Comparison of ENCODE assay signal across 10 cellular contexts in the genomic region with DNA sequence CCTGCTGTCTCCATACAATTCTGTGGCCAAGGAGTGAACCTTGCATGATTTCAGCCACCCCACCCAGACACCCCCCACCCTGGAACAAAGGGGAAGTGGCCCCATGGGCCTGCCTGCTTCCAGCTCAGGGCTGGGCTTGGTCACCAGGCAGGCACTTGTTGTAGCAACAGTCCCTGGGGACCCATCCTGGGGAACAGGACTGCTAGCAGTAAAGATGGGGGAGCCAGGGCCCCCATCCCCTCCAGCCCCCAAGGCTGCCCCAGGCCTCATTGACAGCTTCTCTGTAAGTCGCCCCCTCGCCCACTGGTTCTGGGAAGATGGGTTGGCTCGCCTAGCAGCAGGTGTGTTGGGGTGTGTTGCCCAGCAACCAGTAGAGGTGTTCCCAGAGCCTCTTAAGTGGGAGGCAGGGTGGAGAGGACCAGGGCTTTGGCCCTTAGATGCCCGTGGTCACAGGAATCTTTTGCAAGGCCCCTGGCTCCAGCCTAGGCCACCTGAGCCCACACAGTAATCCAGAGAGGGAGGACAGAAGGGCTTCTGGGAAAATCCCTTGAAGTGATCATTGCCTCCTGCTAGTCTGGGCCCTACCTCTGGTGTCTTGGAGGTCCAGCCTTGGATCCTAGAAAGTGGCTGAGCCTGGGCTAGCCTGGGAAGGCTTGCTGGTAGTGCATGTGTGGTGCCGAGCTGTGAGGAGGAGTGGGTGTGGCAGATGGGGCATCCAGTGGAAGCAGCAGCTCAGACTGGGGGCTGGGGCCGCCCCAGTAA. TPM values are rescaled to one million over a fixed set of nuclear protein-coding genes. Genes with fewer than 3 reads are reported as not detected.
DNase-seq lines count a peak whose midpoint lies in the region; ATAC-seq, FAIRE-seq and TF ChIP-seq lines count a peak whose summit lies in the region.
"Had no signal": no experiment of that assay in that cellular context is flagged by ENCODE, and none has a peak within 500 bp of the region (broad histone marks: within the 10 kb centered on the region; RNA-seq: fewer than 3 reads in every experiment).

No MANE protein-coding gene starts in this region.

- TF ChIP-seq CTCF in heart right ventricle (IDR thresholded peaks at IDR 0.05): no peak
- TF ChIP-seq CTCF in tibial artery (IDR thresholded peaks at IDR 0.05): no peak
- no peak for TF ChIP-seq CTCF in D721Med (IDR thresholded peaks at IDR 0.05; ENCODE audit: insufficient read depth, missing control alignments)

- H3K9me3 ChIP-seq in heart right ventricle (no peaks in the 10 kb centered on the region), tibial artery (no peaks in the 10 kb centered on the region)

- peak; percentile 60 for DNase-seq in NCI-H82 (lab: John Stamatoyannopoulos, UW)
- DNase-seq in NCI-H82 treated with DMSO at 0.1 percent for 48 hours (lab: John Stamatoyannopoulos, UW; ENCODE audit: unreplicated experiment): no peak
- DNase-seq in NOMO-1 treated with DMSO at 0.1 percent for 48 hours (lab: John Stamatoyannopoulos, UW; ENCODE audit: unreplicated experiment): peak; percentile 26
- DNase-seq in heart right ventricle: peak; percentile 49 to 73
- peak; percentile 30 to 72 for DNase-seq in tibial artery
- DNase-seq in SIG-M5 (lab: John Stamatoyannopoulos, UW): no peak
- no peak for DNase-seq in mesenteric fat pad (ENCODE audit: low spot score)
- no peak for DNase-seq in D721Med (ENCODE audit: insufficient read length, low spot score)
- DNase-seq: activated gamma-delta T cell treated with Interleukin-2 at 50 U/mL for 16 hours had no signal

- H3K27me3 ChIP-seq in heart right ventricle: peaks cover 0 to 5% (median 0%) of the 10 kb centered on the region in 7 donors
- H3K27me3 ChIP-seq in tibial artery: no peaks in the 10 kb centered on the region

- 77 to 90% methylated on average over 6 of the region's 6 CpGs for whole genome bisulfite sequencing in heart right ventricle, 2 donors

- peaks cover 43 to 64% (median 57%) of the 10 kb centered on the region in 9 donors for H3K4me1 ChIP-seq in heart right ventricle
- H3K4me1 ChIP-seq in tibial artery: peaks cover 0 to 61% (median 47%) of the 10 kb centered on the region in 4 donors

- peak overlapping the region in 1 of 10 donors; percentile 13 for H3K4me3 ChIP-seq in heart right ventricle
- no peak overlapping the region for H3K4me3 ChIP-seq in tibial artery

- intact Hi-C loops in heart right ventricle (cut with DNase I) (loop anchor here in 2 of 10 donors (5.0 kb wide), 2 partner anchors 136 to 141 kb away; no protein-coding TSS in a partner anchor), tibial artery (cut with DNase I; ENCODE audit: low total_unique reads) (no loop called here)

- H3K27ac ChIP-seq in heart right ventricle (peak overlapping the region; percentile 50 to 89 (median 80)), tibial artery (peak overlapping the region; percentile 70 to 79)

- peak; percentile 31 to 69 (median 58) for ATAC-seq in heart right ventricle

- H3K36me3 ChIP-seq in heart right ventricle: no peaks in the 10 kb centered on the region
- H3K36me3 ChIP-seq in tibial artery: no peaks in the 10 kb centered on the region

- FAIRE-seq in D721Med (lab: Jason Lieb, UNC): no peak

RNA-seq across cellular contexts. Expression of a gene that starts 48.9 kb away (rescaled TPM):
- total RNA-seq in heart right ventricle (1 to 10 TPM in 8 of 10 donors, under 1 TPM in 2; 0.60 to 3.6 (median 2.2) TPM), mesenteric fat pad (1.9 TPM)
- under 1 TPM; 0.06 to 0.44 TPM for polyA plus RNA-seq in heart right ventricle
- total RNA-seq: T-helper 1 cell treated with Interleukin-12 subunit alpha and Interleukin-12 subunit beta and Interleukin-4 antibody, amounts not matched to agents 30 ng/mL and 1 ng/mL, for 36 hours had no signal

Comparison
In these comparisons a context has a peak if more than half of its experiments do, and no peak if none do; other contexts are left out.
1. DNase-seq: peak in NCI-H82 (single experiment), NOMO-1 treated with DMSO at 0.1 percent for 48 hours (single experiment), heart right ventricle (2 of 2) and tibial artery (2 of 2); none in NCI-H82 treated with DMSO at 0.1 percent for 48 hours (single experiment), SIG-M5 (single experiment), mesenteric fat pad (single experiment) and D721Med (single experiment).